Comparison of ENCODE assay signal across 11 cellular contexts in genomic region chr15:58440922-58441321, GRCh38. TPM values are rescaled to one million over a fixed set of nuclear protein-coding genes. Genes with fewer than 3 reads are reported as not detected.
A peak's percentile ranks its signal among the peaks of the same experiment; 100 is the strongest.
DNase-seq lines count a peak whose midpoint lies in the region; ATAC-seq and TF ChIP-seq lines count a peak whose summit lies in the region.
"Had no signal": no experiment of that assay in that cellular context is flagged by ENCODE, and none has a peak within 500 bp of the region (broad histone marks: within the 10 kb centered on the region; RNA-seq: fewer than 3 reads in every experiment).

No MANE protein-coding gene starts in this region.

- H3K27ac ChIP-seq in RWPE2 (ENCODE audit: poor library complexity, severe bottlenecking) = peak overlapping the region; percentile 86
- peak overlapping the region; percentile 82 to 92 (median 89) for H3K27ac ChIP-seq in esophagus squamous epithelium
- peak overlapping the region; percentile 70 to 72 for H3K27ac ChIP-seq in prostate gland
- H3K27ac ChIP-seq: cardiac muscle cell had no signal

- H3K4me3 ChIP-seq in RWPE2 (ENCODE audit: severe bottlenecking) (no peak overlapping the region), esophagus squamous epithelium (no peak overlapping the region), prostate gland (no peak overlapping the region)
- H3K4me3 ChIP-seq: cardiac muscle cell had no signal

- H3K36me3 ChIP-seq in RWPE2 (ENCODE audit: low read depth) = no peaks in the 10 kb centered on the region
- H3K36me3 ChIP-seq in esophagus squamous epithelium = no peaks in the 10 kb centered on the region
- H3K36me3 ChIP-seq in prostate gland = no peaks in the 10 kb centered on the region
- H3K36me3 ChIP-seq: cardiac muscle cell had no signal

- 45 to 59% methylated on average over 1 of the region's 1 CpG for WGBS in esophagus squamous epithelium, 2 donors
- WGBS in prostate gland = 47% methylated on average over 1 of the region's 1 CpG

- peaks cover 36% of the 10 kb centered on the region for H3K4me1 ChIP-seq in RWPE2 (ENCODE audit: insufficient read depth, poor library complexity, severe bottlenecking)
- H3K4me1 ChIP-seq in esophagus squamous epithelium = peaks cover 29 to 70% (median 49%) of the 10 kb centered on the region in 3 donors
- H3K4me1 ChIP-seq in prostate gland (replicated peaks) = peaks cover 4% of the 10 kb centered on the region

- intact Hi-C loops in esophagus squamous epithelium (cut with DNase I) (no loop called here), prostate gland (cut with DNase I) (no loop called here)

- H3K27me3 ChIP-seq in RWPE2 (ENCODE audit: insufficient read depth, poor library complexity, severe bottlenecking) (no peaks in the 10 kb centered on the region), esophagus squamous epithelium (no peaks in the 10 kb centered on the region), prostate gland (replicated peaks; ENCODE audit: insufficient read depth) (no peaks in the 10 kb centered on the region)
- H3K27me3 ChIP-seq: cardiac muscle cell had no signal

- DNase-seq in Daoy (ENCODE audit: low read depth) (peak; percentile 41), RWPE2 (ENCODE audit: low spot score) (no peak), esophagus squamous epithelium (lab: John Stamatoyannopoulos, UW) (no peak), prostate gland (ENCODE audit: low spot score) (peak; percentile 68)
- DNase-seq: activated B cell treated with CpG ODN at 0.5 μM for 24 hours, NCI-H524 treated with DMSO at 0.1 percent for 48 hours had no signal

- peak; percentile 60 for ATAC-seq in RWPE2 (ENCODE audit: low read depth)
- no peak for ATAC-seq in HG03025 (IDR thresholded peaks at IDR 0.05; ENCODE audit: low FRiP score, unreplicated experiment)
- no peak for ATAC-seq in HG02970 (IDR thresholded peaks at IDR 0.05; ENCODE audit: low FRiP score, unreplicated experiment)
- ATAC-seq in HG02885 (IDR thresholded peaks at IDR 0.05; ENCODE audit: poor library complexity, unreplicated experiment) = no peak
- no peak for ATAC-seq in GM21737 (IDR thresholded peaks at IDR 0.05; ENCODE audit: unreplicated experiment)

- H3K9me3 ChIP-seq in RWPE2 (ENCODE audit: severe bottlenecking) = no peaks in the 10 kb centered on the region
- no peaks in the 10 kb centered on the region for H3K9me3 ChIP-seq in esophagus squamous epithelium
- H3K9me3 ChIP-seq in prostate gland = no peaks in the 10 kb centered on the region

- no peak for TF ChIP-seq CTCF in RWPE2 (IDR thresholded peaks at IDR 0.05; ENCODE audit: poor library complexity, severe bottlenecking)
- no peak for TF ChIP-seq CTCF in esophagus squamous epithelium (IDR thresholded peaks at IDR 0.05)
- TF ChIP-seq CTCF in prostate gland (IDR thresholded peaks at IDR 0.05) = no peak

- TF ChIP-seq POLR2A in esophagus squamous epithelium (IDR thresholded peaks at IDR 0.05) (no peak), prostate gland (IDR thresholded peaks at IDR 0.05) (no peak)

RNA-seq across cellular contexts. Expression of gene LIPC, which starts 9.1 kb away (rescaled TPM):
- 0.74 and 1.5 TPM in 2 replicates for total RNA-seq in Daoy (2014; rRNA removed; shearing (Covaris generic))
- total RNA-seq in esophagus squamous epithelium = 1 to 10 TPM in 1 of 4 donors, under 1 TPM in 2, not detected in 1; 0.27 to 1.1 (median 0.38) TPM
- total RNA-seq in prostate gland = under 1 TPM in 1 of 2 donors, not detected in 1; 0.14 TPM
- total RNA-seq: activated B cell treated with CpG ODN at 0.5 μM for 24 hours, cardiac muscle cell had no signal

Comparison
In these comparisons a context has a peak if more than half of its experiments do, and no peak if none do; other contexts are left out.
1. DNase-seq: peak in Daoy (single experiment) and prostate gland (single experiment); none in RWPE2 (single experiment) and esophagus squamous epithelium (single experiment).
2. Peak in every context shown above with its lines, with median percentiles within 50 percentile points of each other: H3K27ac ChIP-seq.